Comparison of ENCODE assay signal across 13 cellular contexts in genomic region chr3:49278548-49278947, GRCh38. TPM values are rescaled to one million over a fixed set of nuclear protein-coding genes. Genes with fewer than 3 reads are reported as not detected.
DNase-seq lines count a peak whose midpoint lies in the region; ATAC-seq and TF ChIP-seq lines count a peak whose summit lies in the region.
"Had no signal": no experiment of that assay in that cellular context is flagged by ENCODE, and none has a peak within 500 bp of the region (broad histone marks: within the 10 kb centered on the region; RNA-seq: fewer than 3 reads in every experiment).

No MANE protein-coding gene starts in this region.

- peaks cover 35% of the 10 kb centered on the region for H3K4me1 Mint-ChIP-seq in activated CD4-positive, alpha-beta T cell treated with anti-CD3 and anti-CD28 coated beads, Interleukin-2, amount 10 ng/mL, durations not matched to agents 7 days and 5 days
- peaks cover 42% of the 10 kb centered on the region for H3K4me1 Mint-ChIP-seq in activated naive CD8-positive, alpha-beta T cell treated with anti-CD3 and anti-CD28 coated beads, Interleukin-2, amount 50 U/mL, for 24 hours
- peaks cover 9% of the 10 kb centered on the region for H3K4me1 Mint-ChIP-seq in memory B cell

- no peak for ATAC-seq in activated naive CD8-positive, alpha-beta T cell treated with anti-CD3 and anti-CD28 coated beads, Interleukin-2, amount 50 U/mL, for 24 hours
- ATAC-seq in memory B cell (ENCODE audit: low read depth), result no peak
- ATAC-seq: stimulated activated naive CD8-positive, alpha-beta T cell treated with anti-CD3 and anti-CD28 coated beads, Interleukin-15, Interleukin-2, amounts not matched to agents 100 U/mL and 50 U/mL, for 24 hours had no signal

- no peak overlapping the region for H3K4me3 Mint-ChIP-seq in activated CD4-positive, alpha-beta T cell treated with anti-CD3 and anti-CD28 coated beads, Interleukin-2, amount 10 ng/mL, durations not matched to agents 7 days and 5 days
- H3K4me3 Mint-ChIP-seq in activated naive CD8-positive, alpha-beta T cell treated with anti-CD3 and anti-CD28 coated beads, Interleukin-2, amount 50 U/mL, for 24 hours, result no peak overlapping the region
- no peak overlapping the region for H3K4me3 Mint-ChIP-seq in memory B cell

- H3K27ac Mint-ChIP-seq in activated CD4-positive, alpha-beta T cell treated with anti-CD3 and anti-CD28 coated beads, Interleukin-2, amount 10 ng/mL, durations not matched to agents 7 days and 5 days, result peak overlapping the region; percentile 21
- H3K27ac Mint-ChIP-seq in activated naive CD8-positive, alpha-beta T cell treated with anti-CD3 and anti-CD28 coated beads, Interleukin-2, amount 50 U/mL, for 24 hours, result peak overlapping the region; percentile 90
- H3K27ac Mint-ChIP-seq in memory B cell, result peak overlapping the region; percentile 96

- intact Hi-C loops in testis (cut with DNase I; ENCODE audit: low total_unique reads), result loop anchor here (10.0 kb wide), 1 partner anchor 254 kb away; the partner anchor contains the start of genes IMPDH2 and NDUFAF3

- no peak overlapping the region for H3K4me3 ChIP-seq in testis

- no peaks in the 10 kb centered on the region for H3K9me3 ChIP-seq in testis

- no peaks in the 10 kb centered on the region for H3K27me3 Mint-ChIP-seq in activated CD4-positive, alpha-beta T cell treated with anti-CD3 and anti-CD28 coated beads, Interleukin-2, amount 10 ng/mL, durations not matched to agents 7 days and 5 days
- H3K27me3 Mint-ChIP-seq in activated naive CD8-positive, alpha-beta T cell treated with anti-CD3 and anti-CD28 coated beads, Interleukin-2, amount 50 U/mL, for 24 hours, result no peaks in the 10 kb centered on the region
- no peaks in the 10 kb centered on the region for H3K27me3 Mint-ChIP-seq in memory B cell

- no peaks in the 10 kb centered on the region for H3K27me3 ChIP-seq in testis

- H3K36me3 Mint-ChIP-seq in activated CD4-positive, alpha-beta T cell treated with anti-CD3 and anti-CD28 coated beads, Interleukin-2, amount 10 ng/mL, durations not matched to agents 7 days and 5 days (ENCODE audit: low read depth), result peaks cover 47% of the 10 kb centered on the region
- H3K36me3 Mint-ChIP-seq in activated naive CD8-positive, alpha-beta T cell treated with anti-CD3 and anti-CD28 coated beads, Interleukin-2, amount 50 U/mL, for 24 hours (ENCODE audit: low read depth), result peaks cover 32% of the 10 kb centered on the region
- H3K36me3 Mint-ChIP-seq in memory B cell, result peaks cover 12% of the 10 kb centered on the region

- TF ChIP-seq POLR2A in testis (IDR thresholded peaks at IDR 0.05), result no peak

- CTCF ChIA-PET in activated CD4-positive, alpha-beta T cell treated with anti-CD3 and anti-CD28 coated beads, Interleukin-2, amount 10 ng/mL, durations not matched to agents 7 days and 5 days (lab: Charles Lee), result interaction anchor here (0.6 to 1.5 kb wide), 4 partner anchors 11 to 643 kb away, joined by 3 to 5 read pairs (median 3); partner anchors contain the start of gene SLC26A6

- 27 to 41% methylated on average over 4 of the region's 4 CpGs for WGBS in testis, 2 donors

- no peak for TF ChIP-seq CTCF in testis (IDR thresholded peaks at IDR 0.05)

- peak overlapping the region; percentile 58 to 98 for H3K27ac ChIP-seq in testis

- H3K36me3 ChIP-seq in testis (ENCODE audit: low read depth, missing control alignments), result no peaks in the 10 kb centered on the region

- H3K9me3 Mint-ChIP-seq in activated CD4-positive, alpha-beta T cell treated with anti-CD3 and anti-CD28 coated beads, Interleukin-2, amount 10 ng/mL, durations not matched to agents 7 days and 5 days, result no peaks in the 10 kb centered on the region
- H3K9me3 Mint-ChIP-seq in activated naive CD8-positive, alpha-beta T cell treated with anti-CD3 and anti-CD28 coated beads, Interleukin-2, amount 50 U/mL, for 24 hours, result no peaks in the 10 kb centered on the region
- no peaks in the 10 kb centered on the region for H3K9me3 Mint-ChIP-seq in memory B cell

- POLR2A ChIA-PET in activated CD4-positive, alpha-beta T cell treated with anti-CD3 and anti-CD28 coated beads, Interleukin-2, amount 10 ng/mL, durations not matched to agents 7 days and 5 days (lab: Charles Lee), result interaction anchor here (0.6 kb wide), 1 partner anchor 31 kb away, joined by 8 read pairs; no protein-coding TSS in a partner anchor

- no peak for DNase-seq in activated CD4-positive, alpha-beta T cell treated with anti-CD3 and anti-CD28 coated beads, Interleukin-2, amount 10 ng/mL, durations not matched to agents 7 days and 5 days
- DNase-seq in activated CD4-positive, alpha-beta T cell treated with anti-CD3 and anti-CD28 coated beads, Interleukin-2, amount 50 U/mL, for 4 hours, result no peak
- no peak for DNase-seq in activated naive CD8-positive, alpha-beta T cell treated with anti-CD3 and anti-CD28 coated beads, Interleukin-2, amount 50 U/mL, for 24 hours
- DNase-seq in memory B cell (ENCODE audit: low spot score in 2 of 2), result no peak
- DNase-seq in testis, result no peak
- DNase-seq in activated CD4-positive, CD25-positive, alpha-beta regulatory T cell treated with anti-CD3 and anti-CD28 coated beads, Interleukin-2, amount 50 U/mL, for 72 hours, result no peak
- DNase-seq in NOMO-1 (lab: John Stamatoyannopoulos, UW; ENCODE audit: unreplicated experiment in 2 of 2), result no peak
- no peak for DNase-seq in HK-2 (ENCODE audit: unreplicated experiment)
- DNase-seq: activated CD8-positive, alpha-beta memory T cell treated with anti-CD3 and anti-CD28 coated beads, Interleukin-2, amount 50 U/mL, for 4 hours; EL; hippocampal formation; NCI-H1105; stimulated activated naive CD8-positive, alpha-beta T cell treated with anti-CD3 and anti-CD28 coated beads, Interleukin-15, Interleukin-2, amounts not matched to agents 100 U/mL and 50 U/mL, for 24 hours had no signal

- peaks cover 35% of the 10 kb centered on the region for H3K4me1 ChIP-seq in testis

RNA-seq across cellular contexts. Expression of gene C3orf62, which starts 1.5 kb away (rescaled TPM):
- 10 to 100 TPM; 12.2 to 13.5 TPM for total RNA-seq in activated CD4-positive, alpha-beta T cell treated with anti-CD3 and anti-CD28 coated beads, Interleukin-2, amount 10 ng/mL, durations not matched to agents 7 days and 5 days
- total RNA-seq in testis, result 10 to 100 TPM; 14.1 to 25.9 TPM
- 48.6 TPM for polyA plus RNA-seq in testis (ENCODE audit: insufficient read depth, low read depth, low replicate concordance)

Comparison
In these comparisons a context has a peak if more than half of its experiments do, and no peak if none do; other contexts are left out.
1. H3K27ac Mint-ChIP-seq: peak in every context shown above with its lines; median percentile 96 in memory B cell; 90 in activated naive CD8-positive, alpha-beta T cell treated with anti-CD3 and anti-CD28 coated beads, Interleukin-2, amount 50 U/mL, for 24 hours; 21 in activated CD4-positive, alpha-beta T cell treated with anti-CD3 and anti-CD28 coated beads, Interleukin-2, amount 10 ng/mL, durations not matched to agents 7 days and 5 days.